8 cellular contexts compared by ENCODE assay signal in the genomic region with DNA sequence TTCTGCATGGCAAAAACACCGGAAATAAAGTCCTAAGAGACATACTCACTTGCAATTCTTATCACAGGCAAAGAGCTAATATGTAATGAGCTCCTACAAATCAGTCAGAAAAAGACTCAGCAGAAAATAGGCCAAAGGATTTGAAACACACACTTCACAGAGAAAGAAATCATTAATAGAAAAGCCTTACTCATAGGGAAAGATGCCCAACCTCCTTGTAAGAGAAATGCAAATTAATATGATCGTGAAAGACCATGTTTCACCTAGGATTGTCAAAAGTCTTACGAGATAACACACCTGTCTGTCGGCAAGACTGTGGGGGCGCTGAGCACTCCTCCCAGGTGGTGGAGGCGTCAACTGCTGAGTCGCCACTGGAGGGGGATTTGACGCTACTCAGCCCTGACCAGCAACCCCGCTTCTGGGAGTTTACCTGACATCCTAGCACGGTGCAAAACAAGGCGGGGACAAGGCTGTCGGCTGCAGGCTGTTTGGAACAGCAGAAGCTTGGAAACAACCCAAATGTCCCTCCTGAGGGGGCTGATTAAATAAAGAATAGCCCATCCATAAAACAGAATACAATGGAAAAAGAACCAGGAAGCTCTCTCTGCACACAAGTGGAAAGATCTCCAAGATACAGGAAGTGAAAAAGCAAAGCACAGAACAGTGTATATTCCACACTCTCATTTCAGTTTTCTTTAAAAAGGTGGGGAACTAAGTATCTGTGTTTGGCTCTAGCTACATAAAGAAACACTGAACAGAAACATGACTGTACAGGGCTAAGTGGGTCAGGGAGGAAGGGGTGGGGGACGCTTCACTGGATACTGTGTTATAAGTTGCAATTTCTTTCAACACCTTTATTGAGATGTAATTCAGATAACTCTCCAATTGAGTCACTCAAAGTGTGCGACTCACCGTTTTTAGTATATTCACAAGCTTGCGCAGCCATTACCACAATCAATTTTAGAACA. TPM values are rescaled to one million over a fixed set of nuclear protein-coding genes. Genes with fewer than 3 reads are reported as not detected.
DNase-seq lines count a peak whose midpoint lies in the region; ATAC-seq and TF ChIP-seq lines count a peak whose summit lies in the region.

No MANE protein-coding gene starts in this region.

- H3K9ac ChIP-seq in neural cell (ENCODE audit: low read length): no peak overlapping the region

- TF ChIP-seq EP300 in neural cell (conservative IDR thresholded peaks at IDR 0.05; ENCODE audit: poor library complexity, severe bottlenecking): no peak

- H3K36me3 ChIP-seq in neural cell (ENCODE audit: insufficient read depth, low read length): no peaks in the 10 kb centered on the region

- H3K4me3 ChIP-seq in neural cell (ENCODE audit: low read length): no peak overlapping the region

- TF ChIP-seq RAD21 in neural cell (conservative IDR thresholded peaks at IDR 0.05): peak; percentile 11

- no peaks in the 10 kb centered on the region for H3F3A ChIP-seq in neural cell (ENCODE audit: insufficient read depth, low read length, poor library complexity, severe bottlenecking)

- no peaks in the 10 kb centered on the region for H3K27me3 ChIP-seq in neural cell (ENCODE audit: insufficient read depth, low read depth, low read length)

- no peak overlapping the region for H2AFZ ChIP-seq in neural cell (ENCODE audit: low read depth, low read length)

- ATAC-seq in GM19438 (IDR thresholded peaks at IDR 0.05; ENCODE audit: low read depth, unreplicated experiment): peak; percentile 68
- peak; percentile 71 for ATAC-seq in HG03460 (IDR thresholded peaks at IDR 0.05; ENCODE audit: unreplicated experiment)
- ATAC-seq in WTC11: peak; percentile 92

- peaks cover 58% of the 10 kb centered on the region for H3K36me3 Mint-ChIP-seq in WTC11
- H3K36me3 Mint-ChIP-seq in endothelial cell (ENCODE audit: low read depth, unreplicated experiment): peaks cover 17% of the 10 kb centered on the region

- POLR2A ChIA-PET in WTC11 (lab: Charles Lee): interaction anchor here (0.6 to 1.2 kb wide), 5 partner anchors 10 to 171 kb away, joined by 3 to 6 read pairs (median 4); no protein-coding TSS in a partner anchor

- H3K27me3 Mint-ChIP-seq in WTC11 (ENCODE audit: low read depth) (no peaks in the 10 kb centered on the region), endothelial cell (ENCODE audit: unreplicated experiment) (peaks cover 5% of the 10 kb centered on the region)

- H3K79me2 ChIP-seq in neural cell (replicated peaks; ENCODE audit: insufficient read depth, low read length): peaks cover 63% of the 10 kb centered on the region

- TF ChIP-seq CTCF in WTC11 (IDR thresholded peaks at IDR 0.05) (no peak), endothelial cell (IDR thresholded peaks at IDR 0.05; ENCODE audit: unreplicated experiment) (no peak), neural cell (IDR thresholded peaks at IDR 0.05; ENCODE audit: poor library complexity, severe bottlenecking) (peak; percentile 14)

- peaks cover 59% of the 10 kb centered on the region for H3K4me1 Mint-ChIP-seq in WTC11
- H3K4me1 Mint-ChIP-seq in endothelial cell (ENCODE audit: unreplicated experiment): peaks cover 22% of the 10 kb centered on the region

- H3K4me3 Mint-ChIP-seq in WTC11 (no peak overlapping the region), endothelial cell (ENCODE audit: unreplicated experiment) (peak overlapping the region; percentile 31)

- H3K4me2 ChIP-seq in neural cell (ENCODE audit: low read length): no peak overlapping the region

- H3K27ac Mint-ChIP-seq in WTC11 (peak overlapping the region; percentile 75), endothelial cell (ENCODE audit: unreplicated experiment) (peak overlapping the region; percentile 80)

- CTCF ChIA-PET in WTC11 (lab: Charles Lee): interaction anchor here (0.6 to 1.9 kb wide), 13 partner anchors 8 to 112 kb away, joined by 3 to 9 read pairs (median 4); no protein-coding TSS in a partner anchor

- peaks cover 60% of the 10 kb centered on the region for H4K20me1 ChIP-seq in neural cell (ENCODE audit: insufficient read depth)

- H3K27ac ChIP-seq in neural cell (ENCODE audit: low read length): no peak overlapping the region

- peak; percentile 80 for DNase-seq in COR-L47 (lab: John Stamatoyannopoulos, UW)
- peak; percentile 75 for DNase-seq in WTC11 (ENCODE audit: low spot score)
- no peak for DNase-seq in endothelial cell (ENCODE audit: low spot score)
- no peak for DNase-seq in DMS53 treated with DMSO at 0.1 percent for 48 hours (lab: John Stamatoyannopoulos, UW; ENCODE audit: unreplicated experiment)
- no peak for DNase-seq in NCI-H1694 treated with DMSO at 0.1 percent for 48 hours (lab: John Stamatoyannopoulos, UW)

- H3K9me2 ChIP-seq in neural cell (ENCODE audit: insufficient read depth, low read length): no peaks in the 10 kb centered on the region

- no peaks in the 10 kb centered on the region for H3K9me3 ChIP-seq in neural cell (ENCODE audit: low read length)

- no peaks in the 10 kb centered on the region for H3K9me3 Mint-ChIP-seq in WTC11
- H3K9me3 Mint-ChIP-seq in endothelial cell (ENCODE audit: unreplicated experiment): no peaks in the 10 kb centered on the region

TF ChIP-seq in WTC11, 78 proteins besides CTCF, POLR2A, EP300 and RAD21:
- TF ChIP-seq, protein P1, sequence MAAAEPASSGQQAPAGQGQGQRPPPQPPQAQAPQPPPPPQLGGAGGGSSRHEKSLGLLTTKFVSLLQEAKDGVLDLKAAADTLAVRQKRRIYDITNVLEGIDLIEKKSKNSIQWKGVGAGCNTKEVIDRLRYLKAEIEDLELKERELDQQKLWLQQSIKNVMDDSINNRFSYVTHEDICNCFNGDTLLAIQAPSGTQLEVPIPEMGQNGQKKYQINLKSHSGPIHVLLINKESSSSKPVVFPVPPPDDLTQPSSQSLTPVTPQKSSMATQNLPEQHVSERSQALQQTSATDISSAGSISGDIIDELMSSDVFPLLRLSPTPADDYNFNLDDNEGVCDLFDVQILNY (CRISPR knock-in tag; IDR thresholded peaks at IDR 0.05): no peak
- 0 out of 2 replicates have a peak, but pooled peaks have one; percentile 42 for TF ChIP-seq FOXK1 (CRISPR knock-in tag; IDR thresholded peaks at IDR 0.05)
TF ChIP-seq in WTC11: peak in this region for 1.

TF ChIP-seq in neural cell, 6 proteins besides CTCF, POLR2A, EP300 and RAD21:
- TF ChIP-seq TAF1 (IDR thresholded peaks at IDR 0.05; ENCODE audit: low read depth) (no peak), SMC3 (conservative IDR thresholded peaks at IDR 0.05; ENCODE audit: poor library complexity) (no peak), EZH2 (IDR thresholded peaks at IDR 0.05; ENCODE audit: borderline replicate concordance, insufficient read depth, low read length, poor library complexity, severe bottlenecking) (no peak), POLR2AphosphoS5 (IDR thresholded peaks at IDR 0.05) (no peak), MXI1 (conservative IDR thresholded peaks at IDR 0.05; ENCODE audit: poor library complexity, severe bottlenecking) (no peak)
- TF ChIP-seq, protein P2, sequence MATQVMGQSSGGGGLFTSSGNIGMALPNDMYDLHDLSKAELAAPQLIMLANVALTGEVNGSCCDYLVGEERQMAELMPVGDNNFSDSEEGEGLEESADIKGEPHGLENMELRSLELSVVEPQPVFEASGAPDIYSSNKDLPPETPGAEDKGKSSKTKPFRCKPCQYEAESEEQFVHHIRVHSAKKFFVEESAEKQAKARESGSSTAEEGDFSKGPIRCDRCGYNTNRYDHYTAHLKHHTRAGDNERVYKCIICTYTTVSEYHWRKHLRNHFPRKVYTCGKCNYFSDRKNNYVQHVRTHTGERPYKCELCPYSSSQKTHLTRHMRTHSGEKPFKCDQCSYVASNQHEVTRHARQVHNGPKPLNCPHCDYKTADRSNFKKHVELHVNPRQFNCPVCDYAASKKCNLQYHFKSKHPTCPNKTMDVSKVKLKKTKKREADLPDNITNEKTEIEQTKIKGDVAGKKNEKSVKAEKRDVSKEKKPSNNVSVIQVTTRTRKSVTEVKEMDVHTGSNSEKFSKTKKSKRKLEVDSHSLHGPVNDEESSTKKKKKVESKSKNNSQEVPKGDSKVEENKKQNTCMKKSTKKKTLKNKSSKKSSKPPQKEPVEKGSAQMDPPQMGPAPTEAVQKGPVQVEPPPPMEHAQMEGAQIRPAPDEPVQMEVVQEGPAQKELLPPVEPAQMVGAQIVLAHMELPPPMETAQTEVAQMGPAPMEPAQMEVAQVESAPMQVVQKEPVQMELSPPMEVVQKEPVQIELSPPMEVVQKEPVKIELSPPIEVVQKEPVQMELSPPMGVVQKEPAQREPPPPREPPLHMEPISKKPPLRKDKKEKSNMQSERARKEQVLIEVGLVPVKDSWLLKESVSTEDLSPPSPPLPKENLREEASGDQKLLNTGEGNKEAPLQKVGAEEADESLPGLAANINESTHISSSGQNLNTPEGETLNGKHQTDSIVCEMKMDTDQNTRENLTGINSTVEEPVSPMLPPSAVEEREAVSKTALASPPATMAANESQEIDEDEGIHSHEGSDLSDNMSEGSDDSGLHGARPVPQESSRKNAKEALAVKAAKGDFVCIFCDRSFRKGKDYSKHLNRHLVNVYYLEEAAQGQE (IDR thresholded peaks at IDR 0.05; ENCODE audit: borderline replicate concordance): no peak

RNA-seq across cellular contexts. Expression of a gene that starts 11.5 kb away (rescaled TPM):
- total RNA-seq in WTC11 (2021) (262 to 271 TPM (median 265 TPM) in 3 replicates), endothelial cell (ENCODE audit: unreplicated experiment) (144 TPM)
- 230 and 254 TPM in 2 replicates for polyA plus RNA-seq in neural cell
- 234 and 256 TPM in 2 replicates for polyA minus RNA-seq in neural cell

RNA-seq across cellular contexts. Expression of a gene that starts 33.0 kb away (rescaled TPM):
- total RNA-seq in WTC11 (2021) (85.9 to 89.7 TPM (median 88.1 TPM) in 3 replicates), endothelial cell (ENCODE audit: unreplicated experiment) (59.8 TPM)
- 19.7 and 29.3 TPM in 2 replicates for polyA plus RNA-seq in neural cell
- polyA minus RNA-seq in neural cell: 29.1 and 29.7 TPM in 2 replicates

Comparison
In these comparisons a context has a peak if more than half of its experiments do, and no peak if none do; other contexts are left out.
1. DNase-seq: peak in COR-L47 (single experiment) and WTC11 (single experiment); none in endothelial cell (single experiment), DMS53 treated with DMSO at 0.1 percent for 48 hours (single experiment) and NCI-H1694 treated with DMSO at 0.1 percent for 48 hours (single experiment).
2. Peak in every context shown above with its lines, with median percentiles within 50 percentile points of each other: ATAC-seq.